8 cellular contexts compared by ENCODE assay signal in genomic region chr1:13699936-13700520, GRCh38. TPM values are rescaled to one million over a fixed set of nuclear protein-coding genes. Genes with fewer than 3 reads are reported as not detected.
DNase-seq lines count a peak whose midpoint lies in the region; ATAC-seq, FAIRE-seq and TF ChIP-seq lines count a peak whose summit lies in the region.

TSS of gene PRDM2 (plus strand) at chr1:13700188. CDS start at chr1:13715606, 15,418 bp downstream.

- H3K27ac ChIP-seq in RWPE2 (ENCODE audit: poor library complexity, severe bottlenecking) (peak within 1 kb of the TSS; percentile 44), pancreas (peak within 1 kb of the TSS; percentile 55 to 82 (median 78)), transverse colon (peak within 1 kb of the TSS; percentile 90 to 95 (median 91))

- H3K4me1 ChIP-seq in RWPE2 (ENCODE audit: insufficient read depth, poor library complexity, severe bottlenecking) (peaks cover 3% of the 10 kb centered on the region), pancreas (no peaks in the 10 kb centered on the region), transverse colon (peaks cover 5 to 24% (median 9%) of the 10 kb centered on the region in 4 donors)

- intact Hi-C loops in pancreas (cut with DNase I) (no loop called here), transverse colon (cut with DNase I; ENCODE audit: low total_unique reads) (no loop called here)

- peak; percentile 54 for ATAC-seq in HG03045 (IDR thresholded peaks at IDR 0.05; ENCODE audit: unreplicated experiment)
- peak; percentile 64 for ATAC-seq in RWPE2 (ENCODE audit: low read depth)
- ATAC-seq in pancreas = peak; percentile 78 to 85 (median 79)

- FAIRE-seq in pancreas (lab: Jason Lieb, UNC) = no peak

- peaks cover 47% of the 10 kb centered on the region for H3K4me1 Mint-ChIP-seq in activated naive CD4-positive, alpha-beta T cell treated with anti-CD3 and anti-CD28 coated beads, Interleukin-2, amount 10 ng/mL, durations not matched to agents 7 days and 5 days
- peaks cover 3% of the 10 kb centered on the region for H3K4me1 Mint-ChIP-seq in glutamatergic neuron (ENCODE audit: low read depth, unreplicated experiment)

- no peaks in the 10 kb centered on the region for H3K27me3 ChIP-seq in RWPE2 (ENCODE audit: insufficient read depth, poor library complexity, severe bottlenecking)
- no peaks in the 10 kb centered on the region for H3K27me3 ChIP-seq in pancreas
- peaks cover 5% of the 10 kb centered on the region for H3K27me3 ChIP-seq in transverse colon

- no peaks in the 10 kb centered on the region for H3K27me3 Mint-ChIP-seq in activated naive CD4-positive, alpha-beta T cell treated with anti-CD3 and anti-CD28 coated beads, Interleukin-2, amount 10 ng/mL, durations not matched to agents 7 days and 5 days
- peaks cover 7% of the 10 kb centered on the region for H3K27me3 Mint-ChIP-seq in glutamatergic neuron (ENCODE audit: unreplicated experiment)

- DNase-seq in NCI-H82 (lab: John Stamatoyannopoulos, UW) (peak; percentile 61), NCI-H82 treated with DMSO at 0.1 percent for 48 hours (lab: John Stamatoyannopoulos, UW; ENCODE audit: unreplicated experiment) (no peak), RWPE2 (ENCODE audit: low spot score) (no peak), glutamatergic neuron (peak; percentile 63), pancreas (peak; percentile 26 to 79 (median 46)), transverse colon (peak; percentile 53)
- peak; percentile 69 for DNase-seq in activated naive CD4-positive, alpha-beta T cell treated with anti-CD3 and anti-CD28 coated beads, Interleukin-2, amount 10 ng/mL, durations not matched to agents 7 days and 5 days

- peaks cover 1% of the 10 kb centered on the region for H3K9me3 Mint-ChIP-seq in activated naive CD4-positive, alpha-beta T cell treated with anti-CD3 and anti-CD28 coated beads, Interleukin-2, amount 10 ng/mL, durations not matched to agents 7 days and 5 days
- H3K9me3 Mint-ChIP-seq in glutamatergic neuron (ENCODE audit: unreplicated experiment) = peaks cover 5% of the 10 kb centered on the region

- no peak for TF ChIP-seq POLR2A in transverse colon (IDR thresholded peaks at IDR 0.05)

- H3K36me3 ChIP-seq in RWPE2 (ENCODE audit: low read depth) = no peaks in the 10 kb centered on the region
- H3K36me3 ChIP-seq in pancreas = no peaks in the 10 kb centered on the region
- H3K36me3 ChIP-seq in transverse colon = no peaks in the 10 kb centered on the region

- WGBS in pancreas, 2 donors = 1 to 3% methylated on average over 28 to 87 of the region's 87 CpGs
- 0% methylated on average over 26 of the region's 87 CpGs; no CpG with 5 or more reads in 1 of the 2 donors for WGBS in transverse colon (ENCODE audit: low coverage in 1 of 2), 2 donors

- H3K4me3 Mint-ChIP-seq in activated naive CD4-positive, alpha-beta T cell treated with anti-CD3 and anti-CD28 coated beads, Interleukin-2, amount 10 ng/mL, durations not matched to agents 7 days and 5 days = peak within 1 kb of the TSS; percentile 89
- H3K4me3 Mint-ChIP-seq in glutamatergic neuron (ENCODE audit: unreplicated experiment) = peak within 1 kb of the TSS; percentile 96

- no peak for TF ChIP-seq EP300 in transverse colon (IDR thresholded peaks at IDR 0.05; ENCODE audit: low read depth)

- TF ChIP-seq CTCF in RWPE2 (IDR thresholded peaks at IDR 0.05; ENCODE audit: poor library complexity, severe bottlenecking) = no peak
- no peak for TF ChIP-seq CTCF in glutamatergic neuron (IDR thresholded peaks at IDR 0.05; ENCODE audit: partially characterized antibody, unreplicated experiment)
- TF ChIP-seq CTCF in pancreas (IDR thresholded peaks at IDR 0.05) = no peak
- no peak for TF ChIP-seq CTCF in transverse colon (IDR thresholded peaks at IDR 0.05)

- H3K4me3 ChIP-seq in RWPE2 (ENCODE audit: severe bottlenecking) = peak within 1 kb of the TSS; percentile 84
- H3K4me3 ChIP-seq in pancreas = peak within 1 kb of the TSS; percentile 57 to 74 (median 67)
- H3K4me3 ChIP-seq in transverse colon = peak within 1 kb of the TSS; percentile 74 to 91 (median 86)

- H3K9me3 ChIP-seq in RWPE2 (ENCODE audit: severe bottlenecking) (no peaks in the 10 kb centered on the region), pancreas (no peaks in the 10 kb centered on the region), transverse colon (no peaks in the 10 kb centered on the region)

- peaks cover 12% of the 10 kb centered on the region for H3K36me3 Mint-ChIP-seq in activated naive CD4-positive, alpha-beta T cell treated with anti-CD3 and anti-CD28 coated beads, Interleukin-2, amount 10 ng/mL, durations not matched to agents 7 days and 5 days
- H3K36me3 Mint-ChIP-seq in glutamatergic neuron (ENCODE audit: unreplicated experiment) = peaks cover 11% of the 10 kb centered on the region

- in situ Hi-C loops in transverse colon (cut with MboI; ENCODE audit: low pct_ligation_motif_present in 1 of 4, low pct_unique_long_range_greater_than_20kb in 1 of 4, low sequenced_read_pairs in 3 of 4) = no loop called here

- CTCF ChIA-PET in activated naive CD4-positive, alpha-beta T cell treated with anti-CD3 and anti-CD28 coated beads, Interleukin-2, amount 10 ng/mL, durations not matched to agents 7 days and 5 days (lab: Charles Lee) = interaction anchor here (1.1 kb wide), 1 partner anchor 25 kb away, joined by 4 read pairs; no protein-coding TSS in a partner anchor

- H3K27ac Mint-ChIP-seq in activated naive CD4-positive, alpha-beta T cell treated with anti-CD3 and anti-CD28 coated beads, Interleukin-2, amount 10 ng/mL, durations not matched to agents 7 days and 5 days = peak within 1 kb of the TSS; percentile 94
- peak within 1 kb of the TSS; percentile 85 for H3K27ac Mint-ChIP-seq in glutamatergic neuron (ENCODE audit: unreplicated experiment)

RNA-seq across cellular contexts. Expression of gene PRDM2, which starts in this region (rescaled TPM):
- total RNA-seq in glutamatergic neuron (ENCODE audit: unreplicated experiment) (88.3 TPM), pancreas (10 to 100 TPM; 13.8 to 26.4 (median 15.7) TPM), transverse colon (10 to 100 TPM; 27.3 to 40.5 (median 35.8) TPM)
- 10 to 100 TPM in 1 of 2 donors, 1 to 10 TPM in 1; 9.3 to 11.4 TPM for polyA plus RNA-seq in pancreas

Comparison
In these comparisons a context has a peak if more than half of its experiments do, and no peak if none do; other contexts are left out.
1. DNase-seq: peak in NCI-H82 (single experiment), activated naive CD4-positive, alpha-beta T cell treated with anti-CD3 and anti-CD28 coated beads, Interleukin-2, amount 10 ng/mL, durations not matched to agents 7 days and 5 days (single experiment), glutamatergic neuron (single experiment), pancreas (6 of 6) and transverse colon (single experiment); none in NCI-H82 treated with DMSO at 0.1 percent for 48 hours (single experiment) and RWPE2 (single experiment).
2. Peak in every context shown above with its lines, with median percentiles within 50 percentile points of each other: ATAC-seq, H3K27ac ChIP-seq and H3K4me3 ChIP-seq.